ENCODE assay signal across 8 cellular contexts in the genomic region with DNA sequence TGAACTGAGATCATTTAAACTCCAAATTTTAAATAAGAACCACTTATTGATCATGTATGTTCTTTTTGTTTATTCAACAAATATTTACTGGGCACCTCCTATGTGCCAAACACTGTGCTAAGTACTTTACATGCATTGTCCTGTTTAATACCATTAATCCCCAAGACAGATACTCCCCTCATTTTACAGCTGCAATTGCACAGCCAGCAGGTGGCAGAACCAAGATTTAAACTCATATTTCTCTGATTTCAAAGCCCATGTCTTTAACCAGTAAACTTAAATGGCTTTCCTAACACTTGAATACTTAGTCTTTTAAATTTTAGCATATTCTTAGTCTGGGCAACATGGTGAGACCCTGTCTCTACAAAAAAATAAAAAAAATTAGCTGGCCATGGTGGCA. TPM values are rescaled to one million over a fixed set of nuclear protein-coding genes. Genes with fewer than 3 reads are reported as not detected.
DNase-seq lines count a peak whose midpoint lies in the region; ATAC-seq and TF ChIP-seq lines count a peak whose summit lies in the region.

No MANE protein-coding gene starts in this region.

- peaks cover 9% of the 10 kb centered on the region for H3F3A ChIP-seq in SK-N-SH (replicated peaks; ENCODE audit: insufficient read depth)

- no peak overlapping the region for H2AFZ ChIP-seq in SK-N-SH (ENCODE audit: low read depth)

- CTCF ChIA-PET in SK-N-SH (lab: Yijun Ruan, JAX) = interaction anchor here (0.9 to 2.3 kb wide), 8 partner anchors 11 to 383 kb away, joined by 3 to 12 read pairs (median 4); no protein-coding TSS in a partner anchor

- no peak overlapping the region for H3K4me2 ChIP-seq in SK-N-SH

- POLR2A ChIA-PET in SK-N-SH (lab: Yijun Ruan, JAX) = no interaction called here

- H4K20me1 ChIP-seq in SK-N-SH (ENCODE audit: insufficient read depth) = no peaks in the 10 kb centered on the region

- TF ChIP-seq EP300 in SK-N-SH (IDR thresholded peaks at IDR 0.05; ENCODE audit: borderline replicate concordance in 1 of 2, low read depth in 1 of 2, low read length in 1 of 2) = no peak

- H3K27ac ChIP-seq in SK-N-SH (ENCODE audit: low read depth in 2 of 2, low read length in 1 of 2) = no peak overlapping the region

- DNase-seq in ACHN = peak; percentile 35
- DNase-seq in GM12864 (ENCODE audit: low read depth) = no peak
- no peak for DNase-seq in SK-N-SH
- peak; percentile 3 for DNase-seq in fibroblast of gingiva (ENCODE audit: low read depth)
- DNase-seq in stromal cell of bone marrow (ENCODE audit: low read depth) = peak; percentile 1
- DNase-seq in mucosa of gallbladder (ENCODE audit: low spot score) = no peak

- H3K4me3 ChIP-seq in GM12864 (ENCODE audit: low read depth, low read length) (no peak overlapping the region), SK-N-SH (ENCODE audit: low read depth in 2 of 2, low read length in 1 of 2) (no peak overlapping the region)

- H3K9ac ChIP-seq in SK-N-SH = no peak overlapping the region

- no peaks in the 10 kb centered on the region for H3K27me3 ChIP-seq in SK-N-SH (ENCODE audit: insufficient read depth)

- peak; percentile 36 for TF ChIP-seq CTCF in GM12864 (IDR thresholded peaks at IDR 0.05; ENCODE audit: low read depth, low read length, missing control alignments)
- peak; percentile 63 for TF ChIP-seq CTCF in SK-N-SH (IDR thresholded peaks at IDR 0.05)

- no peaks in the 10 kb centered on the region for H3K9me3 ChIP-seq in SK-N-SH

- no peaks in the 10 kb centered on the region for H3K79me2 ChIP-seq in SK-N-SH (ENCODE audit: insufficient read depth)

- no peak for ATAC-seq in GM21717 (IDR thresholded peaks at IDR 0.05; ENCODE audit: unreplicated experiment)
- no peak for ATAC-seq in GM21390 (IDR thresholded peaks at IDR 0.05; ENCODE audit: unreplicated experiment)

- H3K4me1 ChIP-seq in SK-N-SH (ENCODE audit: control insufficient read depth in 1 of 2, insufficient read depth in 2 of 2, low read depth in 1 of 2, low read length in 1 of 2) = peaks cover 0 to 5% of the 10 kb centered on the region in 2 experiments; a peak in 1 of 4 replicates

- H3K36me3 ChIP-seq in SK-N-SH (replicated peaks in 1 of 2; ENCODE audit: control insufficient read depth in 1 of 2, insufficient read depth in 2 of 2, low read length in 1 of 2) = peaks cover 0 to 18% of the 10 kb centered on the region in 2 experiments

- in situ Hi-C loops in ACHN (cut with HindIII; ENCODE audit: low pct_ligation_motif_present, low pct_unique_long_range_greater_than_20kb, low sequenced_read_pairs) = no loop called here

- H3K9me2 ChIP-seq in SK-N-SH = no peaks in the 10 kb centered on the region

- TF ChIP-seq RAD21 in SK-N-SH (IDR thresholded peaks at IDR 0.05; ENCODE audit: low read length) = peak; percentile 51

TF ChIP-seq in SK-N-SH, 30 proteins besides CTCF, POLR2A, EP300 and RAD21:
- TF ChIP-seq TAF1 (IDR thresholded peaks at IDR 0.05; ENCODE audit: borderline replicate concordance, low read depth, low read length) (no peak), SMC3 (IDR thresholded peaks at IDR 0.05; ENCODE audit: low read depth, low read length) (peak; percentile 65)

RNA-seq across cellular contexts. Expression of a gene that starts 43.4 kb away (rescaled TPM):
- 1.5 and 1.6 TPM in 2 replicates for polyA plus RNA-seq in SK-N-SH (2012; rRNA removed)
- 1.4 and 1.7 TPM in 2 replicates for polyA plus RNA-seq in SK-N-SH (2012; cell fraction: cytosol; rRNA removed)
- 3.2 and 4.1 TPM in 2 replicates for polyA plus RNA-seq in SK-N-SH (2012; cell fraction: nucleus; rRNA removed)
- total RNA-seq in mucosa of gallbladder = 11.3 TPM

Comparison
In these comparisons a context has a peak if more than half of its experiments do, and no peak if none do; other contexts are left out.
1. DNase-seq: peak in ACHN (single experiment), fibroblast of gingiva (single experiment) and stromal cell of bone marrow (single experiment); none in GM12864 (single experiment), SK-N-SH (single experiment) and mucosa of gallbladder (single experiment).